ENCODE assay signal across 16 cellular contexts in the genomic region with DNA sequence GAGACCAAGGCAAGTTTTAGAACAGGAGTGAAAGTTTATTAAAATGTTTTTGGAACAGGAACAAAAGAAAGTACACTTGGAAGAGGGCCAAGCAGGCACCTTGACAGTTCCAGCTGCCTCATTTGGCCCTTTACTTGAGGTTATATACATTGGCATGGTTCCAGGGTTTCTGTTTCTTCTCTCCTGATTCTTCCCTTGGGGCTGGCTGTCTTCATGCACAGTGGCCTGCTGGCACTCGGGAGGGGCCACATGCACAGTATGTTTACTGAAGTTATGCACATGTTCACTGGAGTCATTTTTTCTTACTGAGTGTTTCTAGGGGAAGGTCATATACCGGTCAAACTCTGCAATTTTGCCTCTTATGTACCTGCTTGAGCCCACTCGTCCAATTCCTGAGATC.
DNase-seq lines count a peak whose midpoint lies in the region; ATAC-seq and TF ChIP-seq lines count a peak whose summit lies in the region.
"Had no signal": no experiment of that assay in that cellular context is flagged by ENCODE, and none has a peak within 500 bp of the region (broad histone marks: within the 10 kb centered on the region; RNA-seq: fewer than 3 reads in every experiment).

No MANE protein-coding gene starts in this region.

- intact Hi-C loops in PC-9 (cut with micrococcal nuclease; ENCODE audit: unreplicated experiment) (no loop called here), left lung (cut with DNase I) (no loop called here)

- peak; percentile 57 for DNase-seq in Caki2 (ENCODE audit: low read depth)
- DNase-seq in LNCaP clone FGC (ENCODE audit: low read depth): peak; percentile 68
- peak; percentile 44 to 70 for DNase-seq in PC-9
- DNase-seq in left lung: no peak
- DNase-seq in G401 (ENCODE audit: low spot score): no peak
- DNase-seq in activated naive CD4-positive, alpha-beta T cell treated with anti-CD3 and anti-CD28 coated beads, Interleukin-2, amount 50 U/mL, for 72 hours (ENCODE audit: low spot score in 2 of 2): no peak
- no peak for DNase-seq in GOT3 (lab: John Stamatoyannopoulos, UW)
- DNase-seq: activated CD4-positive, alpha-beta T cell treated with anti-CD3 and anti-CD28 coated beads for 48 hours; activated T-cell treated with anti-CD3 and anti-CD28 coated beads, Interleukin-2, amount 50 U/mL, for 24 hours; naive thymus-derived CD8-positive, alpha-beta T cell; retina had no signal

- no peaks in the 10 kb centered on the region for H3K9me2 ChIP-seq in PC-9 (ENCODE audit: insufficient read depth)

- H2AFZ ChIP-seq in PC-9: no peak overlapping the region

- H3F3A ChIP-seq in PC-9 (ENCODE audit: insufficient read depth, low read depth): 0 out of 2 replicates have a peak, but pooled peaks cover 4% of the 10 kb centered on the region

- no peaks in the 10 kb centered on the region for H3K79me2 ChIP-seq in PC-9 (ENCODE audit: low read depth)

- in situ Hi-C loops in Caki2 (cut with HindIII; ENCODE audit: low pct_unique_long_range_greater_than_20kb, low sequenced_read_pairs) (no loop called here), G401 (cut with HindIII; ENCODE audit: low sequenced_read_pairs) (no loop called here)

- no peaks in the 10 kb centered on the region for H4K20me1 ChIP-seq in PC-9 (ENCODE audit: insufficient read depth)

- POLR2A ChIA-PET in PC-9 (lab: Charles Lee; ENCODE audit: unreplicated experiment): no interaction called here

- H3K9me3 ChIP-seq in PC-9 (ENCODE audit: insufficient read depth, low read depth): no peaks in the 10 kb centered on the region
- H3K9me3 ChIP-seq in left lung: no peaks in the 10 kb centered on the region

- no peak overlapping the region for H3K4me2 ChIP-seq in PC-9
- H3K4me2 ChIP-seq: KMS-11 had no signal

- ATAC-seq in left lung: peak; percentile 77
- ATAC-seq in HG02588 (IDR thresholded peaks at IDR 0.05; ENCODE audit: unreplicated experiment): no peak
- ATAC-seq in activated naive CD4-positive, alpha-beta T cell treated with anti-CD3 and anti-CD28 coated beads, Interleukin-2, amount 50 U/mL, for 72 hours: no peak
- ATAC-seq: left lobe of liver; naive thymus-derived CD8-positive, alpha-beta T cell had no signal

- no TSS peak for BruUV-seq in PC-9 (replicated peaks; lab: Mats Ljungman, UMichigan)

- no peak overlapping the region for H3K4me3 ChIP-seq in LNCaP clone FGC (ENCODE audit: low read depth, low read length)
- no peak overlapping the region for H3K4me3 ChIP-seq in PC-9
- no peak overlapping the region for H3K4me3 ChIP-seq in left lung

- H3K27me3 ChIP-seq in PC-9 (ENCODE audit: insufficient read depth, low read depth) (no peaks in the 10 kb centered on the region), left lung (no peaks in the 10 kb centered on the region)

- H3K4me1 ChIP-seq in PC-9 (replicated peaks; ENCODE audit: insufficient read depth) (peaks cover 26% of the 10 kb centered on the region), left lung (no peaks in the 10 kb centered on the region)

- H3K36me3 Mint-ChIP-seq in activated naive CD4-positive, alpha-beta T cell treated with anti-CD3 and anti-CD28 coated beads, Interleukin-2, amount 50 U/mL, for 72 hours: no peaks in the 10 kb centered on the region
- H3K36me3 Mint-ChIP-seq: naive thymus-derived CD8-positive, alpha-beta T cell had no signal

- H3K27ac ChIP-seq in PC-9 (no peak overlapping the region), left lung (no peak overlapping the region)
- H3K27ac ChIP-seq: KMS-11, RWPE1 had no signal

- no peak overlapping the region for H3K27ac Mint-ChIP-seq in activated naive CD4-positive, alpha-beta T cell treated with anti-CD3 and anti-CD28 coated beads, Interleukin-2, amount 50 U/mL, for 72 hours
- H3K27ac Mint-ChIP-seq: activated T-cell treated with anti-CD3 and anti-CD28 coated beads, Interleukin-2, amount 50 U/mL, for 24 hours; naive thymus-derived CD8-positive, alpha-beta T cell; T-helper 2 cell treated with Interferon-gamma antibody and Interleukin-4, amounts not matched to agents 5 μg/mL and 100 μg/mL, for 36 hours had no signal

- H3K9me3 Mint-ChIP-seq in activated naive CD4-positive, alpha-beta T cell treated with anti-CD3 and anti-CD28 coated beads, Interleukin-2, amount 50 U/mL, for 72 hours: peaks cover 10 to 11% of the 10 kb centered on the region in 2 donors
- H3K9me3 Mint-ChIP-seq: activated T-cell treated with anti-CD3 and anti-CD28 coated beads, Interleukin-2, amount 50 U/mL, for 24 hours had no signal

- CTCF ChIA-PET in PC-9 (lab: Charles Lee): no interaction called here

- no peak for TF ChIP-seq CTCF in LNCaP clone FGC (IDR thresholded peaks at IDR 0.05; ENCODE audit: control insufficient read depth, extremely low read depth, insufficient read depth)
- TF ChIP-seq CTCF in PC-9 (conservative IDR thresholded peaks at IDR 0.05): no peak
- TF ChIP-seq CTCF in left lung (IDR thresholded peaks at IDR 0.05): no peak

- H3K36me3 ChIP-seq in PC-9 (ENCODE audit: low read depth) (no peaks in the 10 kb centered on the region), left lung (no peaks in the 10 kb centered on the region)

Comparison
In these comparisons a context has a peak if more than half of its experiments do, and no peak if none do; other contexts are left out.
1. DNase-seq: peak in Caki2 (single experiment), LNCaP clone FGC (single experiment) and PC-9 (2 of 2); none in left lung (0 of 2), G401 (single experiment), activated naive CD4-positive, alpha-beta T cell treated with anti-CD3 and anti-CD28 coated beads, Interleukin-2, amount 50 U/mL, for 72 hours (0 of 2) and GOT3 (single experiment).